1 cellular context compared by ENCODE assay signal in genomic region chr16:56994311-56994710, GRCh38.
TF ChIP-seq lines count a peak whose summit lies in the region.

No MANE protein-coding gene starts in this region.

TF ChIP-seq in H1, 55 proteins besides CTCF, POLR2A, EP300 and RAD21:
- TF ChIP-seq GTF2F1 (IDR thresholded peaks at IDR 0.05; ENCODE audit: borderline replicate concordance, low read depth, low read length) = no peak
- TF ChIP-seq SP1 (IDR thresholded peaks at IDR 0.05; ENCODE audit: low read depth, low read length) = no peak
- no peak for TF ChIP-seq RBBP5 (IDR thresholded peaks at IDR 0.05; ENCODE audit: borderline replicate concordance, low read depth, low read length)
- TF ChIP-seq RNF2 (IDR thresholded peaks at IDR 0.05; ENCODE audit: borderline replicate concordance, low read depth, low read length, missing control alignments, poor library complexity, severe bottlenecking) = no peak
- TF ChIP-seq NRF1 (IDR thresholded peaks at IDR 0.05; ENCODE audit: low read depth, low read length) = no peak
- TF ChIP-seq CBX5 (IDR thresholded peaks at IDR 0.05; ENCODE audit: low read depth, low read length) = no peak
